9 cellular contexts compared by ENCODE assay signal in the genomic region with DNA sequence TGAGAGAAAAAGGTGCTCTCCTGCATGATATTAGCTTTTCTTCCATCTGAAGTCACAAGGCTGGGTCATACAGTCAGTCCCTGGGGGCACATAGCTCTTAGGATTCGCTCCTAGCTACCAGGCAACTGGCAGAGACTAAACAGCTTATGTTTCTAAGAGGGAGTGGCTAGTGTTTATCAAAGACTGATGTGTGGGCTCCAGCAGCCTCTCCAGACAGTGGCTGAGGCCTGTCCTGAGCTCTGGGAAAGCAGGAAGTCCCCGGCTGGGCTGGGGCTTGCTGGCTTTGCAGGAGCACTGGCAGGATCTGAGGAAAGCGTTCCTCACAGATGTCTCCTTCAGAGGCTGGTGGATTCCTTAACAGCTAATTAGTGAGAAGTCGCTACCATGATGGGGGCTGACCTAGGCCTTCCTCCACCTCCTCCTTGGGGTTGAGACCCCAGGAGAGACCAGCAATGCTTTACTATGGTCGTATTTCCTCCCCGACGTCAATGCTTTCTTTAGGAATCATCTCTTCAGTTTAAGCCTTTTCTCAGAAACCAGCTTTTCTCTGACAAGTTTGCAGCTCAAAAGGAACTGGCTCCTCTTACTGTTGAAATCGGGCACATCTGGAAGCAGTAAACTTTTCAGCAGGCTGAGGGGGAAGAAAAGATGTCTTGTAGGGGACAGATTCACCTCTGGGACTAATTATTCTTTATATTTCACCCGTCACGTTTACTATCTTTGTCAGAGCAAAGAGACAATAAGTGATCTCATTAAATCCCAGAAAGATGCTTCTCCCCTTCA. TPM values are rescaled to one million over a fixed set of nuclear protein-coding genes. Genes with fewer than 3 reads are reported as not detected.
DNase-seq lines count a peak whose midpoint lies in the region; ATAC-seq and TF ChIP-seq lines count a peak whose summit lies in the region.
"Had no signal": no experiment of that assay in that cellular context is flagged by ENCODE, and none has a peak within 500 bp of the region (broad histone marks: within the 10 kb centered on the region; RNA-seq: fewer than 3 reads in every experiment).

No MANE protein-coding gene starts in this region.

- H4K20me1 ChIP-seq in neural cell (ENCODE audit: insufficient read depth): no peaks in the 10 kb centered on the region

- H3K79me2 ChIP-seq in neural cell (replicated peaks; ENCODE audit: insufficient read depth, low read length): peaks cover 7% of the 10 kb centered on the region

- ATAC-seq in esophagus mucosa (peak; percentile 38), HG03139 (IDR thresholded peaks at IDR 0.05; ENCODE audit: unreplicated experiment) (no peak), GM21423 (IDR thresholded peaks at IDR 0.05; ENCODE audit: unreplicated experiment) (no peak), HG03039 (IDR thresholded peaks at IDR 0.05; ENCODE audit: unreplicated experiment) (no peak)

- H3K4me3 ChIP-seq in neural cell (ENCODE audit: low read length): peak overlapping the region; percentile 13
- H3K4me3 ChIP-seq: pancreas had no signal

- H3K9me2 ChIP-seq in neural cell (ENCODE audit: insufficient read depth, low read length): no peaks in the 10 kb centered on the region

- no peaks in the 10 kb centered on the region for H3F3A ChIP-seq in neural cell (ENCODE audit: insufficient read depth, low read length, poor library complexity, severe bottlenecking)

- no peak overlapping the region for H3K27ac ChIP-seq in neural cell (ENCODE audit: low read length)
- H3K27ac ChIP-seq: pancreas had no signal

- peak; percentile 54 for DNase-seq in DMS 273 treated with DMSO at 0.1 percent for 48 hours (lab: John Stamatoyannopoulos, UW)
- DNase-seq in NCI-H2171 (lab: John Stamatoyannopoulos, UW): peak; percentile 50
- no peak for DNase-seq in GM19238 (ENCODE audit: insufficient read length, low spot score)
- DNase-seq: pancreas had no signal

- no peaks in the 10 kb centered on the region for H3K27me3 ChIP-seq in neural cell (ENCODE audit: insufficient read depth, low read depth, low read length)
- H3K27me3 ChIP-seq: pancreas had no signal

- H3K9me3 ChIP-seq in neural cell (ENCODE audit: low read length): no peaks in the 10 kb centered on the region
- H3K9me3 ChIP-seq: pancreas had no signal

- TF ChIP-seq EP300 in neural cell (conservative IDR thresholded peaks at IDR 0.05; ENCODE audit: poor library complexity, severe bottlenecking): no peak

- H3K9ac ChIP-seq in neural cell (ENCODE audit: low read length): peak overlapping the region; percentile 2

- no peak overlapping the region for H3K4me2 ChIP-seq in neural cell (ENCODE audit: low read length)

- H2AFZ ChIP-seq in neural cell (ENCODE audit: low read depth, low read length): no peak overlapping the region

- no peak for TF ChIP-seq RAD21 in neural cell (conservative IDR thresholded peaks at IDR 0.05)

- H3K36me3 ChIP-seq in neural cell (ENCODE audit: insufficient read depth, low read length): no peaks in the 10 kb centered on the region
- H3K36me3 ChIP-seq: pancreas had no signal

- no peak for TF ChIP-seq CTCF in neural cell (IDR thresholded peaks at IDR 0.05; ENCODE audit: poor library complexity, severe bottlenecking)

TF ChIP-seq in neural cell, 6 proteins besides CTCF, POLR2A, EP300 and RAD21:
- no peak for TF ChIP-seq MXI1 (conservative IDR thresholded peaks at IDR 0.05; ENCODE audit: poor library complexity, severe bottlenecking)
- no peak for TF ChIP-seq POLR2AphosphoS5 (IDR thresholded peaks at IDR 0.05)
- TF ChIP-seq TAF1 (IDR thresholded peaks at IDR 0.05; ENCODE audit: low read depth): no peak

RNA-seq across cellular contexts. Expression of gene HHAT, which starts 33.5 kb away (rescaled TPM):
- total RNA-seq in esophagus mucosa: 4.0 TPM
- polyA plus RNA-seq in neural cell: 4.4 and 5.3 TPM in 2 replicates
- polyA minus RNA-seq in neural cell: 8.6 and 8.8 TPM in 2 replicates
